In genomic region chr6:37114612-37115011, GRCh38 we compare ENCODE assay signal across 18 cellular contexts. TPM values are rescaled to one million over a fixed set of nuclear protein-coding genes. Genes with fewer than 3 reads are reported as not detected.
DNase-seq lines count a peak whose midpoint lies in the region; ATAC-seq and TF ChIP-seq lines count a peak whose summit lies in the region.
"Had no signal": no experiment of that assay in that cellular context is flagged by ENCODE, and none has a peak within 500 bp of the region (broad histone marks: within the 10 kb centered on the region; RNA-seq: fewer than 3 reads in every experiment).

No MANE protein-coding gene starts in this region.

- no peaks in the 10 kb centered on the region for H3K79me1 ChIP-seq in mesendoderm (ENCODE audit: low read length)

- ATAC-seq in WTC11, result no peak
- ATAC-seq: CD8-positive, alpha-beta T cell; GM12878 had no signal

- DNase-seq in AG04450 (ENCODE audit: low read depth, low spot score) (no peak), WTC11 (ENCODE audit: low spot score) (no peak), mesendoderm (no peak), SIG-M5 (lab: John Stamatoyannopoulos, UW) (no peak), islet precursor cell (no peak), esophagus squamous epithelium (lab: John Stamatoyannopoulos, UW) (no peak), DMS153 (lab: John Stamatoyannopoulos, UW) (no peak)
- DNase-seq: 8988T; Calu3; CD8-positive, alpha-beta T cell; DMS53; DND-41; EL; H9 had no signal

- no peak overlapping the region for H3K4ac ChIP-seq in mesendoderm (ENCODE audit: low read depth, low read length)

- no peak overlapping the region for H4K8ac ChIP-seq in mesendoderm (ENCODE audit: low read depth, low read length)

- H3K27me3 ChIP-seq in AG04450 (ENCODE audit: control insufficient read depth, insufficient read depth, low read length), result no peaks in the 10 kb centered on the region
- no peaks in the 10 kb centered on the region for H3K27me3 ChIP-seq in mesendoderm (ENCODE audit: insufficient read depth, low read length, poor library complexity)
- H3K27me3 ChIP-seq in esophagus squamous epithelium, result no peaks in the 10 kb centered on the region
- H3K27me3 ChIP-seq: BLaER1 treated with 17β-estradiol and CSF1 and Interleukin-3, amounts not matched to agents 10 nM and 100 nM had no signal

- CTCF ChIA-PET in AG04450 (lab: Charles Lee) (no interaction called here), HEK293 (lab: Yijun Ruan, JAX) (interaction anchor here (0.7 to 2.2 kb wide), 4 partner anchors 17 to 356 kb away, joined by 3 to 11 read pairs (median 4); no protein-coding TSS in a partner anchor), WTC11 (lab: Charles Lee) (no interaction called here)

- H2AK5ac ChIP-seq in mesendoderm (ENCODE audit: low read length), result no peak overlapping the region

- peaks cover 5% of the 10 kb centered on the region for H3K9me3 Mint-ChIP-seq in WTC11
- H3K9me3 Mint-ChIP-seq: CD8-positive, alpha-beta T cell; H9 had no signal

- H3K4me3 ChIP-seq in AG04450 (ENCODE audit: low read depth, low read length) (no peak overlapping the region), HEK293 (ENCODE audit: low read depth, low read length) (no peak overlapping the region), mesendoderm (ENCODE audit: low read length) (no peak overlapping the region), esophagus squamous epithelium (no peak overlapping the region)
- H3K4me3 ChIP-seq: BLaER1 treated with 17β-estradiol and CSF1 and Interleukin-3, amounts not matched to agents 10 nM and 100 nM; GM12878 had no signal

- H3K27ac Mint-ChIP-seq in WTC11, result peak overlapping the region; percentile 37; the same call in 1 of the 2 replicates
- H3K27ac Mint-ChIP-seq: CD8-positive, alpha-beta T cell had no signal

- H2BK120ac ChIP-seq in mesendoderm (ENCODE audit: low read depth, low read length), result no peak overlapping the region

- no peak overlapping the region for H3K23ac ChIP-seq in mesendoderm (ENCODE audit: low read length)

- peaks cover 21% of the 10 kb centered on the region for H3K4me1 Mint-ChIP-seq in WTC11

- H3K36me3 ChIP-seq in HEK293 (ENCODE audit: control insufficient read depth in 2 of 2, insufficient read depth in 1 of 2, low read length in 2 of 2) (no peaks in the 10 kb centered on the region), mesendoderm (ENCODE audit: control insufficient read depth, insufficient read depth, low read length) (no peaks in the 10 kb centered on the region), esophagus squamous epithelium (no peaks in the 10 kb centered on the region)
- H3K36me3 ChIP-seq: BLaER1 treated with 17β-estradiol and CSF1 and Interleukin-3, amounts not matched to agents 10 nM and 100 nM had no signal

- no peaks in the 10 kb centered on the region for H3K27me3 Mint-ChIP-seq in WTC11 (ENCODE audit: low read depth)
- H3K27me3 Mint-ChIP-seq: B cell had no signal

- no peak overlapping the region for H3K9ac ChIP-seq in mesendoderm (ENCODE audit: low read length)
- H3K9ac ChIP-seq: BLaER1 treated with 17β-estradiol and CSF1 and Interleukin-3, amounts not matched to agents 10 nM and 100 nM had no signal

- H2BK15ac ChIP-seq in mesendoderm (replicated peaks; ENCODE audit: low read depth), result no peak overlapping the region

- no peak overlapping the region for H3K4me3 Mint-ChIP-seq in WTC11
- H3K4me3 Mint-ChIP-seq: B cell; CD8-positive, alpha-beta T cell; H9 had no signal

- no peaks in the 10 kb centered on the region for H3K79me2 ChIP-seq in mesendoderm (ENCODE audit: control insufficient read depth, insufficient read depth, low read length)

- no peaks in the 10 kb centered on the region for H3K9me3 ChIP-seq in AG04450 (ENCODE audit: control insufficient read depth, insufficient read depth, low read length)
- no peaks in the 10 kb centered on the region for H3K9me3 ChIP-seq in HEK293 (ENCODE audit: control insufficient read depth, insufficient read depth, low read depth, low read length)
- H3K9me3 ChIP-seq in esophagus squamous epithelium, result no peaks in the 10 kb centered on the region
- H3K9me3 ChIP-seq: BLaER1 treated with 17β-estradiol and CSF1 and Interleukin-3, amounts not matched to agents 10 nM and 100 nM had no signal

- H3K27ac ChIP-seq in AG04450 (ENCODE audit: low read depth, low read length) (peak overlapping the region; percentile 21), HEK293 (ENCODE audit: extremely low read depth, low read depth, low read length) (no peak overlapping the region), mesendoderm (ENCODE audit: low read depth, low read length) (no peak overlapping the region), esophagus squamous epithelium (no peak overlapping the region)
- H3K27ac ChIP-seq: BLaER1 treated with 17β-estradiol and CSF1 and Interleukin-3, amounts not matched to agents 10 nM and 100 nM had no signal

- H2BK5ac ChIP-seq in mesendoderm (ENCODE audit: low read length), result no peak overlapping the region

- H3K4me2 ChIP-seq in mesendoderm (ENCODE audit: low read length), result no peak overlapping the region
- H3K4me2 ChIP-seq: BLaER1 treated with 17β-estradiol and CSF1 and Interleukin-3, amounts not matched to agents 10 nM and 100 nM had no signal

- intact Hi-C loops in esophagus squamous epithelium (cut with DNase I), result no loop called here

- peak overlapping the region; percentile 42 for H3K56ac ChIP-seq in mesendoderm (ENCODE audit: low read length)

- H3K4me1 ChIP-seq in HEK293 (ENCODE audit: control insufficient read depth, insufficient read depth, low read length) (peaks cover 10% of the 10 kb centered on the region), mesendoderm (ENCODE audit: control insufficient read depth, low read depth, low read length) (peaks cover 8% of the 10 kb centered on the region), esophagus squamous epithelium (peaks cover 0 to 15% (median 0%) of the 10 kb centered on the region in 3 donors)

- no peak overlapping the region for H4K5ac ChIP-seq in mesendoderm (ENCODE audit: low read length)

- H3K18ac ChIP-seq in mesendoderm (ENCODE audit: low read length), result no peak overlapping the region

- no peak for TF ChIP-seq POLR2A in esophagus squamous epithelium (IDR thresholded peaks at IDR 0.05)

- POLR2A ChIA-PET in AG04450 (lab: Yijun Ruan, JAX), result no interaction called here
- POLR2A ChIA-PET in HEK293 (lab: Yijun Ruan, JAX), result no interaction called here
- POLR2A ChIA-PET in WTC11 (lab: Charles Lee), result interaction anchor here (1.2 kb wide), 2 partner anchors 21 to 56 kb away, joined by 3 to 4 read pairs; no protein-coding TSS in a partner anchor

- no peak for TF ChIP-seq CTCF in AG04450 (IDR thresholded peaks at IDR 0.05; ENCODE audit: low read depth, low read length)
- TF ChIP-seq CTCF in HEK293 (tag by site-specific recombination; IDR thresholded peaks at IDR 0.05), result no peak
- no peak for TF ChIP-seq CTCF in WTC11 (IDR thresholded peaks at IDR 0.05)
- no peak for TF ChIP-seq CTCF in esophagus squamous epithelium (IDR thresholded peaks at IDR 0.05)

- H3K36me3 Mint-ChIP-seq in WTC11, result peaks cover 64% of the 10 kb centered on the region
- H3K36me3 Mint-ChIP-seq: CD8-positive, alpha-beta T cell had no signal

- WGBS in mesendoderm (ENCODE audit: extremely low coverage, insufficient coverage, low lambda C conversion rate), result no CpG with 5 or more reads among the region's 4 CpGs
- 87 to 93% methylated on average over 4 of the region's 4 CpGs for WGBS in esophagus squamous epithelium, 2 donors

TF ChIP-seq in HEK293, 187 proteins besides CTCF, POLR2A, EP300 and RAD21 (continues in another document):
- TF ChIP-seq ZNF449 (tag by site-specific recombination; IDR thresholded peaks at IDR 0.05), result no peak
- TF ChIP-seq KLF7 (tag by site-specific recombination; IDR thresholded peaks at IDR 0.05; ENCODE audit: borderline replicate concordance), result no peak
- no peak for TF ChIP-seq ZNF707 (tag by site-specific recombination; IDR thresholded peaks at IDR 0.05)
- TF ChIP-seq ZNF2 (tag by site-specific recombination; IDR thresholded peaks at IDR 0.05), result no peak
- TF ChIP-seq ZNF23 (tag by site-specific recombination; IDR thresholded peaks at IDR 0.05; ENCODE audit: borderline replicate concordance), result no peak
- no peak for TF ChIP-seq ZNF155 (tag by site-specific recombination; IDR thresholded peaks at IDR 0.05)
- no peak for TF ChIP-seq OSR2 (tag by site-specific recombination; IDR thresholded peaks at IDR 0.05)

TF ChIP-seq in WTC11, 78 proteins besides CTCF, POLR2A, EP300 and RAD21:
- TF ChIP-seq ZSCAN18 (CRISPR knock-in tag; IDR thresholded peaks at IDR 0.05) (no peak), ZNF121 (CRISPR knock-in tag; IDR thresholded peaks at IDR 0.05) (peak; percentile 61)
TF ChIP-seq in WTC11: peak in this region for 1.

RNA-seq across cellular contexts. Expression of gene PIM1, which starts 55.3 kb away (rescaled TPM):
- polyA plus RNA-seq in AG04450 (2011; rRNA removed), result 35.3 and 37.5 TPM in 2 replicates
- polyA minus RNA-seq in AG04450 (2011; rRNA and poly(A)+ RNA removed), result 55.6 and 64.5 TPM in 2 replicates
- total RNA-seq in WTC11 (2021) (64.7 to 81.2 TPM (median 78.1 TPM) in 3 replicates), esophagus squamous epithelium (100 to 1,000 TPM in 2 of 4 donors, 10 to 100 TPM in 2; 57.3 to 206 (median 96.6) TPM)
- 153 TPM for polyA plus RNA-seq in mesendoderm (2013, experiment 1 of 2)
- polyA plus RNA-seq in mesendoderm (2013, experiment 2 of 2), result 150 TPM
